Comparison of ENCODE assay signal across 24 cellular contexts in genomic region chr7:28701731-28702130, GRCh38.
"Had no signal": no experiment of that assay in that cellular context is flagged by ENCODE, and none has a peak within 500 bp of the region (broad histone marks: within the 10 kb centered on the region; RNA-seq: fewer than 3 reads in every experiment).

No MANE protein-coding gene starts in this region.

- DNase-seq: activated B cell treated with CpG ODN at 0.5 μM for 24 hours; activated CD4-positive, alpha-beta T cell treated with anti-CD3 and anti-CD28 coated beads for 4 hours; activated CD4-positive, alpha-beta T cell treated with anti-CD3 and anti-CD28 coated beads, Interleukin-2, amount 50 U/mL, for 48 hours; activated CD8-positive, alpha-beta memory T cell treated with anti-CD3 and anti-CD28 coated beads, Interleukin-2, amount 50 U/mL, for 48 hours; activated naive CD4-positive, alpha-beta T cell; activated T-cell treated with anti-CD3 and anti-CD28 coated beads, Interleukin-2, amount 50 U/mL, for 4 hours; colonic mucosa; endodermal cell; foreskin melanocyte; glutamatergic neuron; hippocampal formation; left cardiac atrium; mucosa of descending colon; nucleus accumbens; posterior cingulate gyrus; right lobe of liver; small intestine; stimulated activated CD4-positive, alpha-beta T cell treated with anti-CD3 and anti-CD28 coated beads, Interleukin-2, amount 100 ng/mL, for 24 hours; stimulated activated naive CD8-positive, alpha-beta T cell treated with anti-CD3 and anti-CD28 coated beads, Interleukin-15, amount 100 ng/mL, for 72 hours; T-helper 17 cell; trophoblast cell had no signal

- H3K4me3 ChIP-seq: colonic mucosa, mucosa of descending colon, right lobe of liver, vagina had no signal

- H3K4me1 ChIP-seq: colonic mucosa, right lobe of liver had no signal

- FAIRE-seq: astrocyte, small intestine had no signal

- ATAC-seq: activated T-cell treated with anti-CD3 and anti-CD28 coated beads, Interleukin-2, amount 50 U/mL, for 4 hours; mucosa of descending colon; right lobe of liver; stimulated activated effector memory CD8-positive, alpha-beta T cell treated with anti-CD3 and anti-CD28 coated beads, Interleukin-12 subunit alpha, Interleukin-12 subunit beta, amount 100 ng/mL, for 72 hours; stimulated activated naive CD8-positive, alpha-beta T cell treated with anti-CD3 and anti-CD28 coated beads, Interleukin-15, amount 100 ng/mL, for 72 hours; T-helper 17 cell had no signal

- H3K27me3 ChIP-seq: colonic mucosa, right lobe of liver, vagina had no signal

- H3K36me3 ChIP-seq: colonic mucosa, right lobe of liver, vagina had no signal

- H3K9me3 ChIP-seq: colonic mucosa, mucosa of descending colon, right lobe of liver, vagina had no signal
